Comparison of ENCODE assay signal across 27 cellular contexts in the genomic region with DNA sequence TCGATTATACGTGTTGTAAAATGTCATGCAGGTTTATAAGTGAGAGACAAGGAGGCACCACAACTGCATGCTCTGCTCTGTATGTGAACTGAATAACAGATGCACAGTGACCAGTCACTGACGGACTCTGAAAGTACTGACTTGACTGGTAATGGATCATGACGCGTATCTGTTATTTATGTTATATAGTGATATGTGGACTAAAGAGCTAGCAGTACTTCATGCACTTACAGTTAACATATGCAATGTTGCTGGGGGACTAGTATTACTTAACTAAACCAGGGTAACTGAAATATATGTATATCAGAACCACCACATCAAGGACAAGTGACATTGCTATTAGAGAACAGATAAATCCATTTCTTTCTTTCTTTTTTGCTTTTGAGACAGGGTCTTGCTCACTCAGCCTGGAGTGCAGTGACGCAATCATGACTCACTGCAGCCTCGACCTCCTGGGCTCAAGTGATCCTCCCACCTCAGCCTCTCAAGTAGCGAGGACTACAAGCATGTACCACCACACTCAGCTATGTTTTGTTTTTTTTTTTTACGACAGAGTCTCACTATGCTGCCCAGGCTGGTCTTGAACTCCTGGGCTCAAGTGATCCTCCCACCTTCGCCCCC. TPM values are rescaled to one million over a fixed set of nuclear protein-coding genes. Genes with fewer than 3 reads are reported as not detected.
DNase-seq lines count a peak whose midpoint lies in the region; ATAC-seq, FAIRE-seq and TF ChIP-seq lines count a peak whose summit lies in the region.
"Had no signal": no experiment of that assay in that cellular context is flagged by ENCODE, and none has a peak within 500 bp of the region (broad histone marks: within the 10 kb centered on the region; RNA-seq: fewer than 3 reads in every experiment).

No MANE protein-coding gene starts in this region.

- H3K9me3 ChIP-seq in astrocyte (ENCODE audit: insufficient read depth, low read depth, low read length), result no peaks in the 10 kb centered on the region
- H3K9me3 ChIP-seq: stomach, tibial artery had no signal

- H3K27ac Mint-ChIP-seq in activated T-cell treated with anti-CD3 and anti-CD28 coated beads, Interleukin-2, amount 50 U/mL, for 24 hours, result peak overlapping the region; percentile 76
- H3K27ac Mint-ChIP-seq in astrocyte (ENCODE audit: unreplicated experiment), result peak overlapping the region; percentile 13
- no peak overlapping the region for H3K27ac Mint-ChIP-seq in stimulated activated effector memory CD8-positive, alpha-beta T cell treated with anti-CD3 and anti-CD28 coated beads, Interleukin-12 subunit alpha, Interleukin-12 subunit beta, amount 100 ng/mL, for 72 hours
- H3K27ac Mint-ChIP-seq: B cell; brain; CD8-positive, alpha-beta memory T cell; H9; naive thymus-derived CD4-positive, alpha-beta T cell had no signal

- no peak overlapping the region for H2AFZ ChIP-seq in astrocyte (ENCODE audit: low read depth, low read length)

- H3K4me1 ChIP-seq in astrocyte (ENCODE audit: insufficient read depth, low read length), result no peaks in the 10 kb centered on the region
- H3K4me1 ChIP-seq: tibial artery had no signal

- H3K79me2 ChIP-seq in astrocyte (ENCODE audit: insufficient read depth, low read length), result no peaks in the 10 kb centered on the region

- no peak overlapping the region for H3K4me2 ChIP-seq in astrocyte (ENCODE audit: low read length)

- no peak for FAIRE-seq in astrocyte (lab: Jason Lieb, UNC)
- FAIRE-seq: kidney had no signal

- no peak for DNase-seq in activated T-cell treated with anti-CD3 and anti-CD28 coated beads, Interleukin-2, amount 50 U/mL, for 24 hours
- DNase-seq in activated T-cell treated with anti-CD3 and anti-CD28 coated beads for 4 hours, result no peak
- peak; percentile 55 for DNase-seq in HT1080 (ENCODE audit: low read depth)
- no peak for DNase-seq in astrocyte (ENCODE audit: low read depth)
- DNase-seq in stimulated activated effector memory CD8-positive, alpha-beta T cell treated with anti-CD3 and anti-CD28 coated beads, Interleukin-12 subunit alpha, Interleukin-12 subunit beta, amount 100 ng/mL, for 72 hours (ENCODE audit: low spot score in 2 of 2), result no peak
- no peak for DNase-seq in stimulated activated CD8-positive, alpha-beta memory T cell treated with anti-CD3 and anti-CD28 coated beads, Interleukin-4, amount 100 ng/mL, for 48 hours
- no peak for DNase-seq in activated gamma-delta T cell treated with Interleukin-2 at 50 U/mL for 16 hours
- DNase-seq: activated CD4-positive, alpha-beta T cell treated with anti-CD3 and anti-CD28 coated beads, Interleukin-2, amount 50 U/mL, for 1 hour; activated CD8-positive, alpha-beta memory T cell treated with anti-CD3 and anti-CD28 coated beads, Interleukin-2, amount 50 U/mL, for 4 hours; activated effector memory CD4-positive, alpha-beta T cell treated with anti-CD3 and anti-CD28 coated beads, Interleukin-2, amount 50 U/mL, for 16 hours; CD8-positive, alpha-beta memory T cell; GF-D8; H9; Karpas-422; kidney; midbrain; naive thymus-derived CD4-positive, alpha-beta T cell; NCI-H1048; NCI-H1694; NCI-H524 treated with DMSO at 0.1 percent for 48 hours; nucleus accumbens; Right ventricle myocardium superior; stomach; tibial artery had no signal

- peaks cover 18% of the 10 kb centered on the region for H3K36me3 ChIP-seq in astrocyte (ENCODE audit: insufficient read depth, low read length)

- H3K36me3 Mint-ChIP-seq in activated T-cell treated with anti-CD3 and anti-CD28 coated beads, Interleukin-2, amount 50 U/mL, for 24 hours (ENCODE audit: low read depth), result peaks cover 89% of the 10 kb centered on the region
- H3K36me3 Mint-ChIP-seq in astrocyte (ENCODE audit: low read depth, unreplicated experiment), result peaks cover 12% of the 10 kb centered on the region
- peaks cover 94% of the 10 kb centered on the region for H3K36me3 Mint-ChIP-seq in stimulated activated effector memory CD8-positive, alpha-beta T cell treated with anti-CD3 and anti-CD28 coated beads, Interleukin-12 subunit alpha, Interleukin-12 subunit beta, amount 100 ng/mL, for 72 hours

- no peaks in the 10 kb centered on the region for H3K27me3 ChIP-seq in astrocyte (ENCODE audit: insufficient read depth, low read length)
- H3K27me3 ChIP-seq: stomach, tibial artery had no signal

- H3K4me3 ChIP-seq in astrocyte (ENCODE audit: insufficient read depth, low read depth, low read length), result no peak overlapping the region
- H3K4me3 ChIP-seq: stomach, tibial artery had no signal

- H3K4me3 Mint-ChIP-seq in activated T-cell treated with anti-CD3 and anti-CD28 coated beads, Interleukin-2, amount 50 U/mL, for 24 hours, result no peak overlapping the region
- H3K4me3 Mint-ChIP-seq in astrocyte (ENCODE audit: unreplicated experiment), result no peak overlapping the region
- no peak overlapping the region for H3K4me3 Mint-ChIP-seq in stimulated activated effector memory CD8-positive, alpha-beta T cell treated with anti-CD3 and anti-CD28 coated beads, Interleukin-12 subunit alpha, Interleukin-12 subunit beta, amount 100 ng/mL, for 72 hours
- H3K4me3 Mint-ChIP-seq: B cell; brain; CD8-positive, alpha-beta memory T cell; H9; naive thymus-derived CD4-positive, alpha-beta T cell had no signal

- H3K9ac ChIP-seq in astrocyte (ENCODE audit: low read length), result no peak overlapping the region

- peaks cover 10% of the 10 kb centered on the region for H3K4me1 Mint-ChIP-seq in activated T-cell treated with anti-CD3 and anti-CD28 coated beads, Interleukin-2, amount 50 U/mL, for 24 hours (ENCODE audit: low read depth)
- no peaks in the 10 kb centered on the region for H3K4me1 Mint-ChIP-seq in astrocyte (ENCODE audit: low read depth, unreplicated experiment)
- no peaks in the 10 kb centered on the region for H3K4me1 Mint-ChIP-seq in stimulated activated effector memory CD8-positive, alpha-beta T cell treated with anti-CD3 and anti-CD28 coated beads, Interleukin-12 subunit alpha, Interleukin-12 subunit beta, amount 100 ng/mL, for 72 hours
- H3K4me1 Mint-ChIP-seq: brain; CD8-positive, alpha-beta memory T cell; H9 had no signal

- no peak overlapping the region for H3K27ac ChIP-seq in astrocyte (ENCODE audit: low read depth, low read length)
- H3K27ac ChIP-seq: stomach, tibial artery had no signal

- no peak for TF ChIP-seq CTCF in astrocyte (IDR thresholded peaks at IDR 0.05; ENCODE audit: insufficient read depth, low read depth, low read length)

- peak; percentile 68 for ATAC-seq in stimulated activated effector memory CD8-positive, alpha-beta T cell treated with anti-CD3 and anti-CD28 coated beads, Interleukin-12 subunit alpha, Interleukin-12 subunit beta, amount 100 ng/mL, for 72 hours
- no peak for ATAC-seq in GM21390 (IDR thresholded peaks at IDR 0.05; ENCODE audit: unreplicated experiment)
- ATAC-seq: naive thymus-derived CD4-positive, alpha-beta T cell had no signal

- no peaks in the 10 kb centered on the region for H3K9me3 Mint-ChIP-seq in activated T-cell treated with anti-CD3 and anti-CD28 coated beads, Interleukin-2, amount 50 U/mL, for 24 hours
- H3K9me3 Mint-ChIP-seq in astrocyte (ENCODE audit: unreplicated experiment), result no peaks in the 10 kb centered on the region
- H3K9me3 Mint-ChIP-seq in stimulated activated effector memory CD8-positive, alpha-beta T cell treated with anti-CD3 and anti-CD28 coated beads, Interleukin-12 subunit alpha, Interleukin-12 subunit beta, amount 100 ng/mL, for 72 hours, result no peaks in the 10 kb centered on the region
- H3K9me3 Mint-ChIP-seq: brain; CD8-positive, alpha-beta memory T cell; H9; naive thymus-derived CD4-positive, alpha-beta T cell had no signal

- peaks cover 7% of the 10 kb centered on the region for H4K20me1 ChIP-seq in astrocyte (ENCODE audit: insufficient read depth, low read length)

- no peaks in the 10 kb centered on the region for H3K27me3 Mint-ChIP-seq in activated T-cell treated with anti-CD3 and anti-CD28 coated beads, Interleukin-2, amount 50 U/mL, for 24 hours
- no peaks in the 10 kb centered on the region for H3K27me3 Mint-ChIP-seq in astrocyte (ENCODE audit: low read depth, unreplicated experiment)
- H3K27me3 Mint-ChIP-seq: B cell; brain; CD8-positive, alpha-beta memory T cell; naive thymus-derived CD4-positive, alpha-beta T cell had no signal

RNA-seq across cellular contexts. Expression of gene COIL, which starts 17.2 kb away (rescaled TPM):
- total RNA-seq in HT1080 (2014; rRNA removed; shearing (Covaris generic)), result 15.1 and 16.9 TPM in 2 replicates
- 13.0 and 15.5 TPM in 2 replicates for polyA plus RNA-seq in HT1080 (2015; cell fraction: cytosol; rRNA removed)
- polyA plus RNA-seq in HT1080 (2015; cell fraction: nucleus; rRNA removed), result 27.6 and 31.5 TPM in 2 replicates
- total RNA-seq in astrocyte, result 18.8 and 20.6 TPM in 2 replicates

RNA-seq across cellular contexts. Expression of gene TRIM25, which starts 29.8 kb away (rescaled TPM):
- total RNA-seq in HT1080 (2014; rRNA removed; shearing (Covaris generic)), result 19.8 and 31.7 TPM in 2 replicates
- polyA plus RNA-seq in HT1080 (2015; cell fraction: cytosol; rRNA removed), result 38.7 and 46.3 TPM in 2 replicates
- 113 and 121 TPM in 2 replicates for polyA plus RNA-seq in HT1080 (2015; cell fraction: nucleus; rRNA removed)
- 96.3 and 105 TPM in 2 replicates for total RNA-seq in astrocyte

RNA-seq across cellular contexts. Expression of gene SCPEP1, which starts 34.3 kb away (rescaled TPM):
- total RNA-seq in HT1080 (2014; rRNA removed; shearing (Covaris generic)), result 28.5 and 31.2 TPM in 2 replicates
- 23.4 and 24.7 TPM in 2 replicates for polyA plus RNA-seq in HT1080 (2015; cell fraction: cytosol; rRNA removed)
- 45.2 and 46.3 TPM in 2 replicates for polyA plus RNA-seq in HT1080 (2015; cell fraction: nucleus; rRNA removed)
- 27.1 and 29.0 TPM in 2 replicates for total RNA-seq in astrocyte
